In the genomic region with DNA sequence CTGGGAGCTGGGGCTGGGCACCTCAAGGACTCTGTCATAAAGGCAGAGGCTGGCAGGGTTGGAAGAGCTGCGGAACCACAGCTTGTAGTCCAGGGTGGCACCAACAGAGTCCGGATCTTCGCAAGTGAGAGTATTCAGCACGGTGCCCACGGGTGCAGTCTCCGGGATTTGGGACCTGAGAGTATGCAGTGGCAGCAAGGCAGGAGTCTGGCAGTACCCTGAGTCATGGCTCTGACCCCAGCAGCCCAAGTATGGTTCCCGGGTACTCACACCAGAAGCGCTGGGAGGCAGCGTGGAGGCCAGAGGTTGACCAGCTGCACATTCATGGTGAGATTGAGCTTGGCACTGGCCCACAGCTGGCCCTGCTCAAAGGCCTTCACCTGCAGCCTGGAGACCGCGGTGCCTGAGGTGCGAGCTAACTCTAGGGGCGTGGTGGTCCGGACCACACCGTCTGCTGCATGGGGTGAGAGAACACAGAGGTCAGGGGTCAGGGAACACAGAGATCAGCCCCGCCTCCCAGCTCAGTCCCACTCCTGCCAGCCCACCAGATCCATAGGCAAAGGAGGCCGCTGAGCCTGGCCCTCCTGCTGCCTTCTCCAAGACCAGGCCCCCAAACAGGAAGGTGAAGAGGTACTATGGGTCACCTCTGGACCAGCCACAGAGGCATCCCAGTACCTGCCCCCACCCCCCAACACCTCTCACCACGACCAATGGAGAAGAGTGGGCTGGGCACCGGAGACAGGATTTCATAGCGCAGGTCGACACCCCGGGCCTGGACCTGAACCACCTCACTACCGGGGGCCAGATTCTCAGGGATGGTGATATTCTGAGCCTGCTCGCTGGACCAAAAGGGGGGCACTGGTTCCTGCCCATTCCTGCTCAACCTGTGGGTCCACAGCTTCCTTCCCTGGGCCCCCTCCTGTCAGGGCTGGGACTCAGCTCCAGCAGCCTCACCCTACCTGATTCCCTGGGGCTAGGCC, we compare ENCODE assay signal across 23 cellular contexts. TPM values are rescaled to one million over a fixed set of nuclear protein-coding genes. Genes with fewer than 3 reads are reported as not detected.
DNase-seq lines count a peak whose midpoint lies in the region; ATAC-seq, FAIRE-seq and TF ChIP-seq lines count a peak whose summit lies in the region.
"Had no signal": no experiment of that assay in that cellular context is flagged by ENCODE, and none has a peak within 500 bp of the region (broad histone marks: within the 10 kb centered on the region; RNA-seq: fewer than 3 reads in every experiment).

No MANE protein-coding gene starts in this region.

- no peak overlapping the region for H3K14ac ChIP-seq in IMR-90 (replicated peaks; ENCODE audit: low read depth, low read length)

- no peak overlapping the region for H2BK20ac ChIP-seq in IMR-90 (ENCODE audit: low read depth, low read length)

- TF ChIP-seq RAD21 in SK-N-SH (IDR thresholded peaks at IDR 0.05; ENCODE audit: low read length) (no peak), IMR-90 (IDR thresholded peaks at IDR 0.05; ENCODE audit: low read length) (no peak)

- H3K23ac ChIP-seq in IMR-90 (ENCODE audit: low read depth, low read length), result no peak overlapping the region

- POLR2A ChIA-PET in SK-N-SH (lab: Yijun Ruan, JAX) (no interaction called here), IMR-90 (lab: Charles Lee; ENCODE audit: unreplicated experiment) (no interaction called here)

- no peaks in the 10 kb centered on the region for H3K79me1 ChIP-seq in IMR-90 (ENCODE audit: low read depth in 1 of 2, low read length in 2 of 2)

- H2BK5ac ChIP-seq in IMR-90 (ENCODE audit: low read depth, low read length, poor library complexity, severe bottlenecking), result no peak overlapping the region

- no peak overlapping the region for H4K5ac ChIP-seq in IMR-90 (ENCODE audit: low read depth, low read length)

- FAIRE-seq in kidney (lab: Jason Lieb, UNC), result no peak
- FAIRE-seq: RCC 7860 had no signal

- CTCF ChIA-PET in SK-N-SH (lab: Yijun Ruan, JAX) (interaction anchor here (0.7 kb wide), 1 partner anchor 51 kb away, joined by 3 read pairs; no protein-coding TSS in a partner anchor), IMR-90 (lab: Yijun Ruan, JAX) (no interaction called here)

- peak overlapping the region; percentile 49 for H2AK9ac ChIP-seq in IMR-90 (replicated peaks; ENCODE audit: low read depth, low read length, poor library complexity)

- H3K4me2 ChIP-seq in SK-N-SH, result no peak overlapping the region
- no peak overlapping the region for H3K4me2 ChIP-seq in IMR-90 (ENCODE audit: low read depth, low read length)

- H2BK120ac ChIP-seq in IMR-90 (ENCODE audit: low read depth, low read length), result no peak overlapping the region

- no peak for TF ChIP-seq EP300 in SK-N-SH (IDR thresholded peaks at IDR 0.05; ENCODE audit: borderline replicate concordance in 1 of 2, low read depth in 1 of 2, low read length in 1 of 2)

- no peaks in the 10 kb centered on the region for H3K79me2 ChIP-seq in SK-N-SH (ENCODE audit: insufficient read depth)

- no peak overlapping the region for H3K56ac ChIP-seq in IMR-90 (ENCODE audit: extremely low read depth, insufficient read depth, low read length)

- intact Hi-C loops in IMR-90 (cut with micrococcal nuclease) (no loop called here), kidney (cut with DNase I) (no loop called here), left lung (cut with DNase I) (no loop called here)

- H2AFZ ChIP-seq in SK-N-SH (ENCODE audit: low read depth) (no peak overlapping the region), IMR-90 (replicated peaks; ENCODE audit: low read length, poor library complexity) (no peak overlapping the region)

- no peaks in the 10 kb centered on the region for H4K20me1 ChIP-seq in SK-N-SH (ENCODE audit: insufficient read depth)
- H4K20me1 ChIP-seq in IMR-90 (ENCODE audit: insufficient read depth, low read length), result no peaks in the 10 kb centered on the region

- dilution Hi-C loops in IMR-90 (cut with HindIII; ENCODE audit: low sequenced_read_pairs, unreplicated experiment), result no loop called here

- no TSS peak for BruUV-seq in IMR-90 (replicated peaks; lab: Mats Ljungman, UMichigan)

- no peaks in the 10 kb centered on the region for H3K9me2 ChIP-seq in SK-N-SH

- WGBS in SK-N-SH (ENCODE audit: low lambda C conversion rate), result 80% methylated on average over 2 of the region's 24 CpGs
- WGBS in IMR-90 (ENCODE audit: extremely low coverage in 2 of 2, insufficient read length in 1 of 2), 2 experiments, result 79% methylated on average over 11 of the region's 24 CpGs; no CpG with 5 or more reads in 1 of the 2 experiments

- ATAC-seq in SK-N-SH treated with all-trans-retinoic acid at 6 μM for 48 hours, result no peak
- no peak for ATAC-seq in IMR-90 (ENCODE audit: low read depth)
- ATAC-seq in HG03442 (IDR thresholded peaks at IDR 0.05; ENCODE audit: unreplicated experiment), result no peak
- no peak for ATAC-seq in HG02571 (IDR thresholded peaks at IDR 0.05; ENCODE audit: unreplicated experiment)
- ATAC-seq in left lung, result no peak
- ATAC-seq: HCT116 had no signal

- no peaks in the 10 kb centered on the region for H3F3A ChIP-seq in SK-N-SH (replicated peaks; ENCODE audit: insufficient read depth)

- H3K27ac ChIP-seq in SK-N-SH (ENCODE audit: low read depth in 2 of 2, low read length in 1 of 2) (no peak overlapping the region), IMR-90 (ENCODE audit: insufficient read depth, low read length) (no peak overlapping the region), kidney (ENCODE audit: low read depth in 2 of 2, low read length in 2 of 2) (no peak overlapping the region), left lung (no peak overlapping the region)
- H3K27ac ChIP-seq: HL-60 had no signal

- DNase-seq in SK-N-SH, result peak; percentile 10
- no peak for DNase-seq in IMR-90
- peak; percentile 69 for DNase-seq in kidney
- DNase-seq in left lung, result no peak
- DNase-seq: DMS53, GOT3, Karpas-422, NCI-H1092 treated with DMSO at 0.1 percent for 48 hours, NCI-H1436, NCI-H187, NCI-H2171 treated with DMSO at 0.1 percent for 48 hours, NCI-H345, NCI-H510A treated with DMSO at 0.1 percent for 48 hours had no signal

- H3K27me3 ChIP-seq in SK-N-SH (ENCODE audit: insufficient read depth) (no peaks in the 10 kb centered on the region), IMR-90 (ENCODE audit: control insufficient read depth, insufficient read depth, low read length) (peaks cover 10% of the 10 kb centered on the region; the same call in 1 of the 2 replicates), left lung (no peaks in the 10 kb centered on the region)

- no peak overlapping the region for H2AK5ac ChIP-seq in IMR-90 (ENCODE audit: low read depth, low read length)

- no peaks in the 10 kb centered on the region for H3K36me3 ChIP-seq in SK-N-SH (replicated peaks in 1 of 2; ENCODE audit: control insufficient read depth in 1 of 2, insufficient read depth in 2 of 2, low read length in 1 of 2)
- H3K36me3 ChIP-seq in IMR-90 (ENCODE audit: control insufficient read depth, insufficient read depth, low read length), result no peaks in the 10 kb centered on the region
- no peaks in the 10 kb centered on the region for H3K36me3 ChIP-seq in kidney (ENCODE audit: control insufficient read depth in 1 of 2, insufficient read depth in 2 of 2, low read length in 2 of 2)
- no peaks in the 10 kb centered on the region for H3K36me3 ChIP-seq in left lung

- H3K9me3 ChIP-seq in SK-N-SH (no peaks in the 10 kb centered on the region), IMR-90 (ENCODE audit: control insufficient read depth, insufficient read depth, low read length) (no peaks in the 10 kb centered on the region), kidney (ENCODE audit: control insufficient read depth in 1 of 2, low read length in 2 of 2) (no peaks in the 10 kb centered on the region), left lung (no peaks in the 10 kb centered on the region)

- no peak for TF ChIP-seq POLR2A in IMR-90 (IDR thresholded peaks at IDR 0.05; ENCODE audit: low read depth, low read length)

- H3K4ac ChIP-seq in IMR-90 (ENCODE audit: low read depth, low read length), result no peak overlapping the region

- H4K8ac ChIP-seq in IMR-90 (ENCODE audit: low read depth in 2 of 2, low read length in 2 of 2), result no peak overlapping the region

- in situ Hi-C loops in IMR-90 (cut with MboI; ENCODE audit: low sequenced_read_pairs), result no loop called here

- H4K91ac ChIP-seq in IMR-90 (ENCODE audit: insufficient read depth, low read depth, low read length), result no peak overlapping the region

- H3K4me3 ChIP-seq in SK-N-SH (ENCODE audit: low read depth in 2 of 2, low read length in 1 of 2) (no peak overlapping the region), IMR-90 (ENCODE audit: insufficient read depth, low read depth, low read length) (no peak overlapping the region), kidney (ENCODE audit: low read length in 2 of 2) (no peak overlapping the region), left lung (no peak overlapping the region)

- TF ChIP-seq CTCF in SK-N-SH (IDR thresholded peaks at IDR 0.05) (no peak), IMR-90 (conservative IDR thresholded peaks at IDR 0.05; ENCODE audit: low read depth, low read length) (no peak), kidney (IDR thresholded peaks at IDR 0.05; ENCODE audit: borderline replicate concordance, extremely low read depth, insufficient read depth) (no peak), left lung (IDR thresholded peaks at IDR 0.05) (no peak)

- H3K4me1 ChIP-seq in SK-N-SH (ENCODE audit: control insufficient read depth in 1 of 2, insufficient read depth in 2 of 2, low read depth in 1 of 2, low read length in 1 of 2), result no peaks in the 10 kb centered on the region; a peak in 1 of 4 replicates
- peaks cover 5% of the 10 kb centered on the region for H3K4me1 ChIP-seq in IMR-90 (ENCODE audit: control insufficient read depth, insufficient read depth, low read length)
- no peaks in the 10 kb centered on the region for H3K4me1 ChIP-seq in kidney (ENCODE audit: control insufficient read depth in 1 of 2, insufficient read depth in 1 of 2, low read depth in 1 of 2, low read length in 2 of 2)
- H3K4me1 ChIP-seq in left lung, result no peaks in the 10 kb centered on the region

- H3K9ac ChIP-seq in SK-N-SH (no peak overlapping the region), IMR-90 (ENCODE audit: low read depth, low read length) (no peak overlapping the region), kidney (ENCODE audit: low read length in 2 of 2) (no peak overlapping the region)

- no peak overlapping the region for H2BK15ac ChIP-seq in IMR-90 (ENCODE audit: low read depth, low read length)

- H3K9me1 ChIP-seq in IMR-90 (ENCODE audit: insufficient read depth, low read length), result peaks cover 4% of the 10 kb centered on the region; the same call in 1 of the 2 replicates

- no peak overlapping the region for H3K18ac ChIP-seq in IMR-90 (ENCODE audit: low read depth, low read length)

RNA-seq across cellular contexts. Expression of gene CDHR4, which starts 4.5 kb away (rescaled TPM):
- polyA plus RNA-seq in SK-N-SH (2012; rRNA removed) (0.07 and 0.13 TPM in 2 replicates), IMR-90 (2012; rRNA removed) (0.07 TPM in 1 of 2 replicates, not detected in the other), kidney (ENCODE audit: insufficient read depth, low read depth, low replicate concordance) (not detected)
- not detected in 2 replicates for polyA plus RNA-seq in SK-N-SH (2012; cell fraction: cytosol; rRNA removed)
- 0.60 and 0.66 TPM in 2 replicates for polyA plus RNA-seq in SK-N-SH (2012; cell fraction: nucleus; rRNA removed)
- total RNA-seq in IMR-90 (2012; rRNA removed) (not detected in 2 replicates), kidney (0.54 TPM), left lung (1 to 10 TPM in 1 of 2 donors, under 1 TPM in 1; 0.20 to 6.1 TPM)
- polyA plus RNA-seq in IMR-90 (2012; cell fraction: cytosol; rRNA removed), result 0.03 TPM in 1 of 2 replicates, not detected in the other
- 0.76 and 2.0 TPM in 2 replicates for polyA plus RNA-seq in IMR-90 (2012; cell fraction: nucleus; rRNA removed; ENCODE audit: low replicate concordance)
- total RNA-seq: A172, Daoy, G401 had no signal
- polyA plus RNA-seq: BJ had no signal

RNA-seq across cellular contexts. Expression of gene INKA1, which starts 7.8 kb away (rescaled TPM):
- polyA plus RNA-seq in SK-N-SH (2012; rRNA removed) (2.6 and 3.4 TPM in 2 replicates), IMR-90 (2012; rRNA removed) (4.5 and 5.4 TPM in 2 replicates), kidney (ENCODE audit: insufficient read depth, low read depth, low replicate concordance) (9.1 TPM)
- 1.6 and 2.2 TPM in 2 replicates for polyA plus RNA-seq in SK-N-SH (2012; cell fraction: cytosol; rRNA removed)
- polyA plus RNA-seq in SK-N-SH (2012; cell fraction: nucleus; rRNA removed), result 1.6 and 3.8 TPM in 2 replicates
- total RNA-seq in IMR-90 (2012; rRNA removed) (2.3 and 2.8 TPM in 2 replicates), kidney (6.3 TPM), left lung (1 to 10 TPM; 3.7 to 6.3 TPM)
- 3.7 and 5.2 TPM in 2 replicates for polyA plus RNA-seq in IMR-90 (2012; cell fraction: cytosol; rRNA removed)
- 1.5 and 3.6 TPM in 2 replicates for polyA plus RNA-seq in IMR-90 (2012; cell fraction: nucleus; rRNA removed; ENCODE audit: low replicate concordance)
- total RNA-seq: Daoy had no signal

RNA-seq across cellular contexts. Expression of gene IP6K1, which starts 8.9 kb away (rescaled TPM):
- 17.0 and 23.3 TPM in 2 replicates for polyA plus RNA-seq in SK-N-SH (2012; rRNA removed)
- 8.9 and 14.6 TPM in 2 replicates for polyA plus RNA-seq in SK-N-SH (2012; cell fraction: cytosol; rRNA removed)
- 37.1 and 43.4 TPM in 2 replicates for polyA plus RNA-seq in SK-N-SH (2012; cell fraction: nucleus; rRNA removed)
- 28.6 and 28.7 TPM in 2 replicates for total RNA-seq in IMR-90 (2012; rRNA removed)
- polyA plus RNA-seq in IMR-90 (2012; rRNA removed), result 28.3 and 31.2 TPM in 2 replicates
- 21.4 and 28.9 TPM in 2 replicates for polyA plus RNA-seq in IMR-90 (2012; cell fraction: cytosol; rRNA removed)
- 31.3 and 54.5 TPM in 2 replicates for polyA plus RNA-seq in IMR-90 (2012; cell fraction: nucleus; rRNA removed; ENCODE audit: low replicate concordance)
- total RNA-seq in kidney, result 49.6 TPM
- 21.7 TPM for polyA plus RNA-seq in kidney (ENCODE audit: insufficient read depth, low read depth, low replicate concordance)
- total RNA-seq in left lung, result 10 to 100 TPM; 42.1 to 42.7 TPM

RNA-seq across cellular contexts. Expression of gene UBA7, which starts 18.5 kb away (rescaled TPM):
- polyA plus RNA-seq in SK-N-SH (2012; rRNA removed) (22.6 and 25.8 TPM in 2 replicates), IMR-90 (2012; rRNA removed) (57.0 and 57.8 TPM in 2 replicates), kidney (ENCODE audit: insufficient read depth, low read depth, low replicate concordance) (29.8 TPM)
- polyA plus RNA-seq in SK-N-SH (2012; cell fraction: cytosol; rRNA removed), result 2.0 and 3.0 TPM in 2 replicates
- 187 and 223 TPM in 2 replicates for polyA plus RNA-seq in SK-N-SH (2012; cell fraction: nucleus; rRNA removed)
- total RNA-seq in IMR-90 (2012; rRNA removed) (15.3 and 18.6 TPM in 2 replicates), kidney (102 TPM), left lung (100 to 1,000 TPM in 1 of 2 donors, 10 to 100 TPM in 1; 97.4 to 121 TPM)
- polyA plus RNA-seq in IMR-90 (2012; cell fraction: cytosol; rRNA removed), result 15.4 and 23.7 TPM in 2 replicates
- 627 and 1,170 TPM in 2 replicates for polyA plus RNA-seq in IMR-90 (2012; cell fraction: nucleus; rRNA removed; ENCODE audit: low replicate concordance)

Comparison
In these comparisons a context has a peak if more than half of its experiments do, and no peak if none do; other contexts are left out.
1. DNase-seq: peak in SK-N-SH (single experiment) and kidney (single experiment); none in IMR-90 (single experiment) and left lung (0 of 2).